Comparison of ENCODE assay signal across 22 cellular contexts in the genomic region with DNA sequence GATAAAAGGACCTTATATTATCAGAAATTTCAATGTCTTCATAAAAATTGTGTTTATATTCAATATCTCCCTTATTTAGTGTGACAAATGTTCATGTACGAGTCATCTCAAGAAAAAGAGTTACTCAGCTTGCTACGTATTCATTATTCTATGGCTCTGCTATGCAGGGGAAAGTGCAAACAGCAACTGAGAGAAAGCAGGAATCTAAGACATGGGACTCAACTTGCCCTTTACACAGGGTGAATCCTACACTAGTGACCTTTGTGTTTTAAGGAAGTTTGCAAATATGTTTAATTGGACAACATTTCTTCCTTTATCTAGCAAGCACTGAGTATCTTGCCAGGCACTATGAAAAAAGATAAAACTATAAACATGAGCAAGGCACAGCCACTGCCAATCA.
"Had no signal": no experiment of that assay in that cellular context is flagged by ENCODE, and none has a peak within 500 bp of the region (broad histone marks: within the 10 kb centered on the region; RNA-seq: fewer than 3 reads in every experiment).

No MANE protein-coding gene starts in this region.

- H3K4me3 Mint-ChIP-seq: activated CD8-positive, alpha-beta T cell treated with anti-CD3 and anti-CD28 coated beads, Interleukin-2, amount 10 ng/mL, durations not matched to agents 7 days and 5 days; activated T-cell treated with anti-CD3 and anti-CD28 coated beads, Interleukin-2, amount 50 U/mL, for 72 hours; mesothelial cell of epicardium; nephron progenitor cell; WTC11 had no signal

- H3K36me3 ChIP-seq: breast epithelium, lower lobe of right lung, prostate gland, tibial nerve had no signal

- H3K27ac ChIP-seq: breast epithelium, dorsolateral prefrontal cortex, lower lobe of right lung, prostate gland, tibial nerve had no signal

- H3K4me3 ChIP-seq: breast epithelium, dorsolateral prefrontal cortex, lower lobe of right lung, prostate gland, tibial nerve had no signal

- H3K4me1 ChIP-seq: breast epithelium, lower lobe of right lung, prostate gland, tibial nerve had no signal

- H3K9me3 Mint-ChIP-seq: activated naive CD4-positive, alpha-beta T cell treated with anti-CD3 and anti-CD28 coated beads, Interleukin-2, amount 50 U/mL, for 72 hours; mesothelial cell of epicardium; nephron progenitor cell; WTC11 had no signal

- H3K27ac Mint-ChIP-seq: activated CD8-positive, alpha-beta T cell treated with anti-CD3 and anti-CD28 coated beads, Interleukin-2, amount 10 ng/mL, durations not matched to agents 7 days and 5 days; activated naive CD4-positive, alpha-beta T cell treated with anti-CD3 and anti-CD28 coated beads, Interleukin-2, amount 50 U/mL, for 72 hours; activated T-cell treated with anti-CD3 and anti-CD28 coated beads, Interleukin-2, amount 50 U/mL, for 72 hours; mesothelial cell of epicardium; nephron progenitor cell; WTC11 had no signal

- H3K9me3 ChIP-seq: breast epithelium, lower lobe of right lung, prostate gland, tibial nerve had no signal

- ATAC-seq: activated CD8-positive, alpha-beta T cell treated with anti-CD3 and anti-CD28 coated beads, Interleukin-2, amount 10 ng/mL, durations not matched to agents 7 days and 5 days; activated naive CD4-positive, alpha-beta T cell treated with anti-CD3 and anti-CD28 coated beads, Interleukin-2, amount 50 U/mL, for 72 hours; activated T-cell treated with anti-CD3 and anti-CD28 coated beads, Interleukin-2, amount 50 U/mL, for 72 hours; lower lobe of right lung; right cardiac atrium; WTC11 had no signal

- H3K4me1 Mint-ChIP-seq: nephron progenitor cell, WTC11 had no signal

- H3K27me3 ChIP-seq: breast epithelium, tibial nerve had no signal

- DNase-seq: activated CD4-positive, alpha-beta T cell treated with anti-CD3 and anti-CD28 coated beads for 4 hours; activated CD8-positive, alpha-beta memory T cell treated with anti-CD3 and anti-CD28 coated beads, Interleukin-2, amount 50 U/mL, for 4 hours; activated CD8-positive, alpha-beta T cell treated with anti-CD3 and anti-CD28 coated beads, Interleukin-2, amount 10 ng/mL, durations not matched to agents 7 days and 5 days; activated gamma-delta T cell; activated T-cell treated with anti-CD3 and anti-CD28 coated beads, Interleukin-2, amount 50 U/mL, for 72 hours; amygdala; dorsolateral prefrontal cortex; glutamatergic neuron; lower lobe of right lung; nephron progenitor cell; right cardiac atrium; small intestine; stimulated activated CD4-positive, alpha-beta T cell treated with anti-CD3 and anti-CD28 coated beads, Interleukin-4, amount 100 ng/mL, for 24 hours; stimulated activated naive CD4-positive, alpha-beta T cell; substantia nigra; SW 1271 had no signal

- H3K36me3 Mint-ChIP-seq: activated naive CD4-positive, alpha-beta T cell treated with anti-CD3 and anti-CD28 coated beads, Interleukin-2, amount 50 U/mL, for 72 hours; mesothelial cell of epicardium; WTC11 had no signal
